28 cellular contexts compared by ENCODE assay signal in the genomic region with DNA sequence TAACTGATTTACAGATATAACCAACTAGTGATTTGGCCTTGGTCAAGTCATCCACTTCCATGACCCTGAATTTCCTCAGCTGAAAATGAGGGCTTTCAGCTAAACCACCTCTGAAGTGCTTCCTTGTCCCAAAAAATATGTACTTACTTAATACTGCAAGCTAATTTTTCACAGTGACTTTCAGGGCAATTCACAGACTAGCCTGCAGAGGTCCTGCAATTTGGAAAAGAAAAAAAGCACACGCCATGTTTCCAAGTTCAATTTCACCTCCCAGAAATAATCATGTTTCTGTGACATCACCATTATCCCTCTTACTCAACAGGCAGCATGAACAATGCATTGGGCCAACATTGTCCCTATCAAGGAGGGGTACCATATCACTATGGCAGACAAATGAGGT.
A peak's percentile ranks its signal among the peaks of the same experiment; 100 is the strongest.
DNase-seq lines count a peak whose midpoint lies in the region; ATAC-seq and TF ChIP-seq lines count a peak whose summit lies in the region.
"Had no signal": no experiment of that assay in that cellular context is flagged by ENCODE, and none has a peak within 500 bp of the region (broad histone marks: within the 10 kb centered on the region; RNA-seq: fewer than 3 reads in every experiment).

No MANE protein-coding gene starts in this region.

- H3K4me3 ChIP-seq in SK-N-SH (ENCODE audit: low read depth in 2 of 2, low read length in 1 of 2) (no peak overlapping the region), Loucy (ENCODE audit: low read length, poor library complexity, severe bottlenecking) (no peak overlapping the region), endodermal cell (ENCODE audit: low read length) (no peak overlapping the region)
- H3K4me3 ChIP-seq: dorsolateral prefrontal cortex, right atrium auricular region, suprapubic skin had no signal

- H3K9me2 ChIP-seq in SK-N-SH: no peaks in the 10 kb centered on the region
- H3K9me2 ChIP-seq in Loucy (replicated peaks; ENCODE audit: low read depth, low read length): no peaks in the 10 kb centered on the region

- H3K27me3 Mint-ChIP-seq in endodermal cell (ENCODE audit: insufficient read depth): no peaks in the 10 kb centered on the region
- no peaks in the 10 kb centered on the region for H3K27me3 Mint-ChIP-seq in type B pancreatic cell
- H3K27me3 Mint-ChIP-seq: CD4-positive, alpha-beta T cell had no signal

- ATAC-seq in SK-N-SH treated with all-trans-retinoic acid at 6 μM for 48 hours: no peak
- ATAC-seq: activated naive CD4-positive, alpha-beta T cell treated with anti-CD3 and anti-CD28 coated beads, Interleukin-2, amount 50 U/mL, for 72 hours; left ventricle myocardium superior had no signal

- TF ChIP-seq EP300 in SK-N-SH (IDR thresholded peaks at IDR 0.05; ENCODE audit: borderline replicate concordance in 1 of 2, low read depth in 1 of 2, low read length in 1 of 2): no peak

- POLR2A ChIA-PET in SK-N-SH (lab: Yijun Ruan, JAX): no interaction called here

- H3K36me3 ChIP-seq in SK-N-SH (replicated peaks in 1 of 2; ENCODE audit: control insufficient read depth in 1 of 2, insufficient read depth in 2 of 2, low read length in 1 of 2) (no peaks in the 10 kb centered on the region), Loucy (ENCODE audit: insufficient read depth, low read length) (no peaks in the 10 kb centered on the region), endodermal cell (ENCODE audit: control insufficient read depth, insufficient read depth, low read length) (no peaks in the 10 kb centered on the region)
- H3K36me3 ChIP-seq: right atrium auricular region, suprapubic skin had no signal

- no peaks in the 10 kb centered on the region for H3K27me3 ChIP-seq in SK-N-SH (ENCODE audit: insufficient read depth)
- no peaks in the 10 kb centered on the region for H3K27me3 ChIP-seq in Loucy (ENCODE audit: insufficient read depth, low read length, poor library complexity, severe bottlenecking)
- no peaks in the 10 kb centered on the region for H3K27me3 ChIP-seq in endodermal cell (ENCODE audit: control insufficient read depth, insufficient read depth, low read length, poor library complexity, severe bottlenecking)
- H3K27me3 ChIP-seq: right atrium auricular region, suprapubic skin had no signal

- H4K20me1 ChIP-seq in SK-N-SH (ENCODE audit: insufficient read depth) (no peaks in the 10 kb centered on the region), Loucy (ENCODE audit: insufficient read depth, low read length, poor library complexity, severe bottlenecking) (no peaks in the 10 kb centered on the region)

- H3F3A ChIP-seq in SK-N-SH (replicated peaks; ENCODE audit: insufficient read depth): no peaks in the 10 kb centered on the region
- no peaks in the 10 kb centered on the region for H3F3A ChIP-seq in Loucy (ENCODE audit: low read depth)

- no peak overlapping the region for H3K27ac ChIP-seq in SK-N-SH (ENCODE audit: low read depth in 2 of 2, low read length in 1 of 2)
- no peak overlapping the region for H3K27ac ChIP-seq in endodermal cell (ENCODE audit: low read depth, low read length)
- H3K27ac ChIP-seq: dorsolateral prefrontal cortex, right atrium auricular region, suprapubic skin had no signal

- H3K4me1 Mint-ChIP-seq in endodermal cell (no peaks in the 10 kb centered on the region), type B pancreatic cell (ENCODE audit: unreplicated experiment) (no peaks in the 10 kb centered on the region)
- H3K4me1 Mint-ChIP-seq: mesothelial cell of epicardium had no signal

- H3K4me1 ChIP-seq in SK-N-SH (ENCODE audit: control insufficient read depth in 1 of 2, insufficient read depth in 2 of 2, low read depth in 1 of 2, low read length in 1 of 2) (no peaks in the 10 kb centered on the region; a peak in 1 of 4 replicates), Loucy (ENCODE audit: insufficient read depth, low read length, poor library complexity, severe bottlenecking) (no peaks in the 10 kb centered on the region), endodermal cell (ENCODE audit: control insufficient read depth, insufficient read depth, low read length) (no peaks in the 10 kb centered on the region)
- H3K4me1 ChIP-seq: right atrium auricular region, suprapubic skin had no signal

- H3K9ac ChIP-seq in SK-N-SH (no peak overlapping the region), Loucy (ENCODE audit: low read depth, low read length, poor library complexity, severe bottlenecking) (no peak overlapping the region), endodermal cell (ENCODE audit: extremely low read depth, low read length, poor library complexity, severe bottlenecking) (no peak overlapping the region)

- H3K79me2 ChIP-seq in SK-N-SH (ENCODE audit: insufficient read depth) (no peaks in the 10 kb centered on the region), Loucy (ENCODE audit: insufficient read depth, low read length) (no peaks in the 10 kb centered on the region)

- TF ChIP-seq CTCF in SK-N-SH (IDR thresholded peaks at IDR 0.05): peak; percentile 16; the same call in 1 of the 2 replicates
- peak; percentile 18; the same call in 1 of the 2 replicates for TF ChIP-seq CTCF in Loucy (conservative IDR thresholded peaks at IDR 0.05; ENCODE audit: low read length)
- peak; percentile 51 for TF ChIP-seq CTCF in endodermal cell (conservative IDR thresholded peaks at IDR 0.05)
- peak; percentile 16 for TF ChIP-seq CTCF in type B pancreatic cell (conservative IDR thresholded peaks at IDR 0.05)

- H2AFZ ChIP-seq in SK-N-SH (ENCODE audit: low read depth) (no peak overlapping the region), Loucy (ENCODE audit: low read length) (no peak overlapping the region)

- TF ChIP-seq RAD21 in SK-N-SH (IDR thresholded peaks at IDR 0.05; ENCODE audit: low read length): no peak

- TF ChIP-seq POLR2A in erythroblast (IDR thresholded peaks at IDR 0.05; ENCODE audit: low read length): no peak

- H3K4me2 ChIP-seq in SK-N-SH (no peak overlapping the region), Loucy (ENCODE audit: low read depth, low read length, poor library complexity, severe bottlenecking) (no peak overlapping the region)

- H3K36me3 Mint-ChIP-seq in endodermal cell (ENCODE audit: low read depth): no peaks in the 10 kb centered on the region
- no peaks in the 10 kb centered on the region for H3K36me3 Mint-ChIP-seq in type B pancreatic cell
- H3K36me3 Mint-ChIP-seq: activated naive CD4-positive, alpha-beta T cell treated with anti-CD3 and anti-CD28 coated beads, Interleukin-2, amount 50 U/mL, for 72 hours; mesothelial cell of epicardium had no signal

- H3K9me3 ChIP-seq in SK-N-SH (no peaks in the 10 kb centered on the region), Loucy (ENCODE audit: insufficient read depth, low read depth, low read length) (no peaks in the 10 kb centered on the region), endodermal cell (ENCODE audit: control insufficient read depth, low read length) (no peaks in the 10 kb centered on the region)
- H3K9me3 ChIP-seq: right atrium auricular region, suprapubic skin had no signal

- H3K27ac Mint-ChIP-seq in endodermal cell: no peak overlapping the region
- no peak overlapping the region for H3K27ac Mint-ChIP-seq in type B pancreatic cell
- H3K27ac Mint-ChIP-seq: activated naive CD4-positive, alpha-beta T cell treated with anti-CD3 and anti-CD28 coated beads, Interleukin-2, amount 50 U/mL, for 72 hours; CD4-positive, alpha-beta T cell; mesothelial cell of epicardium had no signal

- DNase-seq in SK-N-SH (no peak), endodermal cell (no peak), type B pancreatic cell (ENCODE audit: extremely low spot score, unreplicated experiment) (no peak), erythroblast (lab: John Stamatoyannopoulos, UW) (no peak), NCI-H187 treated with DMSO at 0.1 percent for 48 hours (lab: John Stamatoyannopoulos, UW) (no peak), GM19240 (ENCODE audit: insufficient read length, low spot score) (no peak)
- DNase-seq: activated CD4-positive, alpha-beta T cell treated with anti-CD3 and anti-CD28 coated beads for 48 hours; activated effector memory CD4-positive, alpha-beta T cell treated with Interleukin-2 at 50 U/mL for 16 hours; activated T-cell treated with anti-CD3 and anti-CD28 coated beads, Interleukin-2, amount 50 U/mL, for 1 hour; CD4-positive, alpha-beta T cell; dorsolateral prefrontal cortex; KG1; kidney; left ventricle myocardium superior; NCI-H1436 treated with DMSO at 0.1 percent for 48 hours; NCI-H2107; NCI-H345; NCI-H69; SIG-M5; stimulated activated CD4-positive, alpha-beta T cell treated with anti-CD3 and anti-CD28 coated beads, Interleukin-1b, Interleukin-23, amount 100 ng/mL, for 48 hours; stimulated activated naive CD4-positive, alpha-beta T cell treated with Interleukin-2 at 50 U/mL for 16 hours; T-helper 9 cell had no signal

- H3K9me3 Mint-ChIP-seq in endodermal cell (no peaks in the 10 kb centered on the region), type B pancreatic cell (no peaks in the 10 kb centered on the region)
- H3K9me3 Mint-ChIP-seq: mesothelial cell of epicardium had no signal

- H3K4me3 Mint-ChIP-seq in endodermal cell (no peak overlapping the region), type B pancreatic cell (no peak overlapping the region)
- H3K4me3 Mint-ChIP-seq: CD4-positive, alpha-beta T cell; mesothelial cell of epicardium had no signal

- 93% methylated on average over 1 of the region's 1 CpG for WGBS in SK-N-SH (ENCODE audit: low lambda C conversion rate)
- 90% methylated on average over 1 of the region's 1 CpG; no CpG with 5 or more reads in 1 of the 2 experiments for WGBS in endodermal cell (ENCODE audit: insufficient coverage in 1 of 2, insufficient read length in 1 of 2), 2 experiments

- CTCF ChIA-PET in SK-N-SH (lab: Yijun Ruan, JAX): interaction anchor here (0.8 kb wide), 1 partner anchor 177 kb away, joined by 3 read pairs; no protein-coding TSS in a partner anchor

TF ChIP-seq in SK-N-SH, 30 proteins besides CTCF, POLR2A, EP300 and RAD21 (continues in another document):
- TF ChIP-seq ELF1 (IDR thresholded peaks at IDR 0.05): no peak
- TF ChIP-seq, protein P1, sequence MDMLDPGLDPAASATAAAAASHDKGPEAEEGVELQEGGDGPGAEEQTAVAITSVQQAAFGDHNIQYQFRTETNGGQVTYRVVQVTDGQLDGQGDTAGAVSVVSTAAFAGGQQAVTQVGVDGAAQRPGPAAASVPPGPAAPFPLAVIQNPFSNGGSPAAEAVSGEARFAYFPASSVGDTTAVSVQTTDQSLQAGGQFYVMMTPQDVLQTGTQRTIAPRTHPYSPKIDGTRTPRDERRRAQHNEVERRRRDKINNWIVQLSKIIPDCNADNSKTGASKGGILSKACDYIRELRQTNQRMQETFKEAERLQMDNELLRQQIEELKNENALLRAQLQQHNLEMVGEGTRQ (IDR thresholded peaks at IDR 0.05; ENCODE audit: borderline replicate concordance, low read depth, low read length): no peak

TF ChIP-seq in SK-N-SH treated with all-trans-retinoic acid at 6 μM for 48 hours, 23 proteins besides CTCF, POLR2A, EP300 and RAD21 (continues in another document):
- TF ChIP-seq GLIS3 (CRISPR knock-in tag; IDR thresholded peaks at IDR 0.05) (no peak), RARB (CRISPR knock-in tag; IDR thresholded peaks at IDR 0.05) (no peak), PPARA (CRISPR knock-in tag; IDR thresholded peaks at IDR 0.05; ENCODE audit: borderline replicate concordance) (no peak), ZNF8 (CRISPR knock-in tag; IDR thresholded peaks at IDR 0.05) (no peak)
